ENCODE assay signal across 20 cellular contexts in genomic region chr12:132171968-132172521, GRCh38. TPM values are rescaled to one million over a fixed set of nuclear protein-coding genes. Genes with fewer than 3 reads are reported as not detected.
DNase-seq lines count a peak whose midpoint lies in the region; ATAC-seq and TF ChIP-seq lines count a peak whose summit lies in the region.
"Had no signal": no experiment of that assay in that cellular context is flagged by ENCODE, and none has a peak within 500 bp of the region (broad histone marks: within the 10 kb centered on the region; RNA-seq: fewer than 3 reads in every experiment).

No MANE protein-coding gene starts in this region.

- no peak overlapping the region for H3K4me3 Mint-ChIP-seq in glutamatergic neuron (ENCODE audit: unreplicated experiment)
- H3K4me3 Mint-ChIP-seq: B cell had no signal

- CTCF ChIA-PET in HEK293 (lab: Yijun Ruan, JAX) = no interaction called here

- ATAC-seq in Right ventricle myocardium inferior = no peak
- ATAC-seq in GM19463 (IDR thresholded peaks at IDR 0.05; ENCODE audit: unreplicated experiment) = no peak
- ATAC-seq: K562 had no signal

- H3K27ac ChIP-seq in right atrium auricular region (no peak overlapping the region), HEK293 (ENCODE audit: extremely low read depth, low read depth, low read length) (no peak overlapping the region)
- H3K27ac ChIP-seq: SK-N-MC had no signal

- H3K9me3 Mint-ChIP-seq in glutamatergic neuron (ENCODE audit: unreplicated experiment) = peaks cover 5% of the 10 kb centered on the region
- H3K9me3 Mint-ChIP-seq: CD4-positive, CD25-positive, alpha-beta regulatory T cell had no signal

- intact Hi-C loops in Right ventricle myocardium inferior (cut with DNase I) (no loop called here), posterior vena cava (cut with DNase I) (no loop called here)

- POLR2A ChIA-PET in HEK293 (lab: Yijun Ruan, JAX) = interaction anchor here (0.5 to 1.1 kb wide), 2 partner anchors 24 to 242 kb away, joined by 3 to 4 read pairs; no protein-coding TSS in a partner anchor

- H3K36me3 ChIP-seq in right atrium auricular region (no peaks in the 10 kb centered on the region), HEK293 (ENCODE audit: control insufficient read depth in 2 of 2, insufficient read depth in 1 of 2, low read length in 2 of 2) (no peaks in the 10 kb centered on the region)

- no peaks in the 10 kb centered on the region for H3K36me3 Mint-ChIP-seq in glutamatergic neuron (ENCODE audit: unreplicated experiment)
- H3K36me3 Mint-ChIP-seq: CD4-positive, CD25-positive, alpha-beta regulatory T cell had no signal

- peaks cover 2% of the 10 kb centered on the region for H3K4me1 Mint-ChIP-seq in glutamatergic neuron (ENCODE audit: low read depth, unreplicated experiment)

- H3K9me3 ChIP-seq in right atrium auricular region = no peaks in the 10 kb centered on the region
- H3K9me3 ChIP-seq in HEK293 (ENCODE audit: control insufficient read depth, insufficient read depth, low read depth, low read length) = no peaks in the 10 kb centered on the region

- H3K27ac Mint-ChIP-seq in glutamatergic neuron (ENCODE audit: unreplicated experiment) = no peak overlapping the region
- H3K27ac Mint-ChIP-seq: B cell; CD4-positive, CD25-positive, alpha-beta regulatory T cell had no signal

- no peak overlapping the region for H3K4me3 ChIP-seq in right atrium auricular region
- H3K4me3 ChIP-seq in HEK293 (ENCODE audit: low read depth, low read length) = no peak overlapping the region
- H3K4me3 ChIP-seq: K562, SK-N-MC had no signal

- H3K27me3 ChIP-seq in right atrium auricular region = no peaks in the 10 kb centered on the region

- no peaks in the 10 kb centered on the region for H3K4me1 ChIP-seq in right atrium auricular region
- H3K4me1 ChIP-seq in HEK293 (ENCODE audit: control insufficient read depth, insufficient read depth, low read length) = peaks cover 6% of the 10 kb centered on the region

- peaks cover 2% of the 10 kb centered on the region for H3K27me3 Mint-ChIP-seq in glutamatergic neuron (ENCODE audit: unreplicated experiment)
- H3K27me3 Mint-ChIP-seq: CD4-positive, CD25-positive, alpha-beta regulatory T cell had no signal

- DNase-seq in Right ventricle myocardium inferior (ENCODE audit: missing footprints) = peak; percentile 59
- DNase-seq in right atrium auricular region (ENCODE audit: low spot score) = no peak
- DNase-seq in glutamatergic neuron = peak; percentile 18
- DNase-seq in posterior vena cava (ENCODE audit: low spot score) = peak; percentile 67
- DNase-seq in foreskin melanocyte = no peak
- no peak for DNase-seq in stimulated activated CD4-positive, alpha-beta T cell treated with anti-CD3 and anti-CD28 coated beads, Interleukin-4, amount 100 ng/mL, for 24 hours
- DNase-seq: CD4-positive, CD25-positive, alpha-beta regulatory T cell; DMS79; MM.1S; NCI-H1048; NCI-H1417 treated with DMSO at 0.1 percent for 48 hours; NCI-H187; NCI-H446; NCI-H526; SHP77 treated with DMSO at 0.1 percent for 48 hours had no signal

- no peak for TF ChIP-seq CTCF in right atrium auricular region (IDR thresholded peaks at IDR 0.05)
- TF ChIP-seq CTCF in HEK293 (tag by site-specific recombination; IDR thresholded peaks at IDR 0.05) = no peak
- TF ChIP-seq CTCF in glutamatergic neuron (IDR thresholded peaks at IDR 0.05; ENCODE audit: partially characterized antibody, unreplicated experiment) = no peak

TF ChIP-seq in HEK293, 187 proteins besides CTCF, POLR2A, EP300 and RAD21:
- TF ChIP-seq ZNF768 (tag by site-specific recombination; IDR thresholded peaks at IDR 0.05) (peak; percentile 89; the same call in 1 of the 2 replicates), ZNF664 (tag by site-specific recombination; IDR thresholded peaks at IDR 0.05) (no peak)
TF ChIP-seq in HEK293: peak in this region for 1.

RNA-seq across cellular contexts. Expression of gene NOC4L, which starts 27.8 kb away (rescaled TPM):
- total RNA-seq in Right ventricle myocardium inferior = 9.2 TPM
- total RNA-seq in right atrium auricular region = 1 to 10 TPM; 6.9 to 9.9 TPM
- total RNA-seq in glutamatergic neuron (ENCODE audit: unreplicated experiment) = 17.8 TPM
- 10 to 100 TPM; 11.2 to 13.6 TPM for total RNA-seq in posterior vena cava

RNA-seq across cellular contexts. Expression of gene DDX51, which starts 27.9 kb away (rescaled TPM):
- total RNA-seq in Right ventricle myocardium inferior (10.4 TPM), right atrium auricular region (1 to 10 TPM; 6.6 to 8.0 TPM), glutamatergic neuron (ENCODE audit: unreplicated experiment) (24.9 TPM), posterior vena cava (10 to 100 TPM in 1 of 2 donors, 1 to 10 TPM in 1; 9.7 to 10.2 TPM)

Comparison
In these comparisons a context has a peak if more than half of its experiments do, and no peak if none do; other contexts are left out.
1. DNase-seq: peak in Right ventricle myocardium inferior (single experiment), glutamatergic neuron (single experiment) and posterior vena cava (single experiment); none in right atrium auricular region (single experiment), foreskin melanocyte (single experiment) and stimulated activated CD4-positive, alpha-beta T cell treated with anti-CD3 and anti-CD28 coated beads, Interleukin-4, amount 100 ng/mL, for 24 hours (single experiment).